In the genomic region with DNA sequence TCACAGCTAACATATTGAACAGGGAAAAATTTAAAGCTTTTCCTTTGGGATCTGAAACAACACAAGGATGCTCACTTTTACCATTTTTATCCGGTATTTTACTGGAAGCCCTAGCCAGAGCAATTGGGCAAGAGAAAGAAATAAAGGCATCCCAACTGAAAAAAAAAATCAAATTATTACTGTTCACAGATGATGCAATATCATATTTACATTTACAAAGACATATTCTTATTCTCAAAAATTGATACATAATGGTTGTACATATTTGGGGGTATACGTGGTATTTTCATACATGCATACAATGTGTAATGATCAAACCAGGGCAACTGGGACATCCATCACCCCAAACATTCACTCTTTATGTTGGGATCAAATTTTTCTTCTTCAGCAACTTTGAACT, we compare ENCODE assay signal across 32 cellular contexts.
"Had no signal": no experiment of that assay in that cellular context is flagged by ENCODE, and none has a peak within 500 bp of the region (broad histone marks: within the 10 kb centered on the region; RNA-seq: fewer than 3 reads in every experiment).

No MANE protein-coding gene starts in this region.

- DNase-seq: activated effector memory CD4-positive, alpha-beta T cell treated with anti-CD3 and anti-CD28 coated beads, Interleukin-2, amount 50 U/mL, for 16 hours; activated effector memory CD4-positive, alpha-beta T cell treated with Interleukin-2 at 50 U/mL for 16 hours; activated gamma-delta T cell; activated gamma-delta T cell treated with Interleukin-2 at 50 U/mL for 16 hours; activated naive CD4-positive, alpha-beta T cell; activated naive CD4-positive, alpha-beta T cell treated with anti-CD3 and anti-CD28 coated beads for 36 hours; activated naive CD4-positive, alpha-beta T cell treated with anti-CD3 and anti-CD28 coated beads, Interleukin-2, amount 10 ng/mL, durations not matched to agents 7 days and 5 days; activated naive CD4-positive, alpha-beta T cell treated with anti-CD3 and anti-CD28 coated beads, Interleukin-2, amount 50 U/mL, for 16 hours; activated naive CD4-positive, alpha-beta T cell treated with Interleukin-2 at 50 U/mL for 16 hours; activated naive CD8-positive, alpha-beta T cell treated with anti-CD3 and anti-CD28 coated beads for 36 hours; activated naive CD8-positive, alpha-beta T cell treated with anti-CD3 and anti-CD28 coated beads, Interleukin-2, amount 10 ng/mL, durations not matched to agents 7 days and 5 days; activated naive CD8-positive, alpha-beta T cell treated with anti-CD3 and anti-CD28 coated beads, Interleukin-2, amount 50 U/mL, for 24 hours; activated T-cell treated with anti-CD3 and anti-CD28 coated beads, Interleukin-2, amount 50 U/mL, for 24 hours; activated T-cell treated with anti-CD3 and anti-CD28 coated beads, Interleukin-2, amount 50 U/mL, for 4 hours; activated T-cell treated with anti-CD3 and anti-CD28 coated beads, Interleukin-2, amount 50 U/mL, for 48 hours; activated T-cell treated with anti-CD3 and anti-CD28 coated beads, Interleukin-2, amount 50 U/mL, for 72 hours; adrenal gland; amniotic stem cell; amygdala; anterior cingulate cortex; aorta; body of pancreas; brain microvascular endothelial cell; caudate nucleus; central memory CD4-positive, alpha-beta T cell; cerebellar nuclear complex had no signal

- H3K27ac ChIP-seq: adrenal gland, ascending aorta, body of pancreas, brain microvascular endothelial cell, breast epithelium, cardiac muscle cell had no signal

- H3K27me3 ChIP-seq: adrenal gland, ascending aorta, body of pancreas, brain microvascular endothelial cell, breast epithelium, cardiac muscle cell had no signal

- FAIRE-seq: bronchial epithelial cell had no signal

- H3K4me3 ChIP-seq: adrenal gland, ascending aorta, body of pancreas, breast epithelium, cardiac muscle cell had no signal

- H3K36me3 ChIP-seq: adrenal gland, ascending aorta, brain microvascular endothelial cell, breast epithelium, cardiac muscle cell had no signal

- H3K9me3 ChIP-seq: body of pancreas had no signal

- H3K4me1 ChIP-seq: adrenal gland, ascending aorta, body of pancreas, breast epithelium had no signal

- ATAC-seq: activated naive CD4-positive, alpha-beta T cell treated with anti-CD3 and anti-CD28 coated beads, Interleukin-2, amount 50 U/mL, for 72 hours; activated naive CD8-positive, alpha-beta T cell treated with anti-CD3 and anti-CD28 coated beads, Interleukin-2, amount 50 U/mL, for 24 hours; activated T-cell treated with anti-CD3 and anti-CD28 coated beads, Interleukin-2, amount 50 U/mL, for 4 hours; activated T-cell treated with anti-CD3 and anti-CD28 coated beads, Interleukin-2, amount 50 U/mL, for 72 hours; activated T-helper 17 cell treated with anti-CD3 and anti-CD28 coated beads, Interleukin-2, amount 50 U/mL, for 72 hours; body of pancreas had no signal
